In genomic region chr19:6600951-6601541, GRCh38 we compare ENCODE assay signal across 1 cellular context.
TF ChIP-seq lines count a peak whose summit lies in the region.
"Not testable (repeated sequence)": the region's sequence is repeated elsewhere in the genome, so short reads cannot be mapped to it uniquely, and the experiment has no call there.

No MANE protein-coding gene starts in this region.

TF ChIP-seq in K562, 482 proteins besides CTCF, POLR2A, EP300 and RAD21:
- TF ChIP-seq HMBOX1 (IDR thresholded peaks at IDR 0.05) = peak; percentile 93
- TF ChIP-seq ATF1 (CRISPR knock-in tag; IDR thresholded peaks at IDR 0.05) = not testable (repeated sequence)
- TF ChIP-seq ATF1 (tag; IDR thresholded peaks at IDR 0.05) = 0 out of 2 replicates have a peak, but pooled peaks have one; percentile 2
- TF ChIP-seq ZNF197 (CRISPR knock-in tag; IDR thresholded peaks at IDR 0.05; ENCODE audit: low read depth) = 0 out of 2 replicates have a peak, but pooled peaks have one; percentile 23
- peak; percentile 4; the same call in 1 of the 2 replicates for TF ChIP-seq TCF3 (CRISPR knock-in tag; IDR thresholded peaks at IDR 0.05)
